In the genomic region with DNA sequence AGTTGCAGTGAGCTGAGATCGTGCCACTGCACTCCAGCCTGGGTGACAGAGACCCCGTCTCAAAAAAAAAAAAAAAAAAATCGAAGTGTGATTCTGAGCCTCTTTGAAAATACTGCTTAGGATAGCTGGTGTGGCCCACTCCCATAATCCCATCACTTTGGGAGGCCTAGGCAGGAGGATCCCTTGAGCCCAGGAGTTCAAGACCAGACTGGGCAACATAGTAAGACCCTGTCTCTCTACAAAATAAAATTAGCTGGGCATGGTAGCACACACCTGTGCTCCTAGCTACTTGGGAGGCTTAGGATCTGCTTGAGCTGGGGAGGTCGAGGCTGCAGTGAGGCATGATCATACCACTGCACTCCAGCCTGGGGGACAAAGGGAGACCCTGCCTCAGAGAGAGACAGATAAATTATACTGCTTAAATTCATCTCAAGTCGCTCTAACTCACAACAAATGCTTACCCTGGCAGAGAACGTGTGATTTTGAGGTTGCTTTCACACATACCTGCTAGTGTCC, we compare ENCODE assay signal across 10 cellular contexts. TPM values are rescaled to one million over a fixed set of nuclear protein-coding genes. Genes with fewer than 3 reads are reported as not detected.
DNase-seq lines count a peak whose midpoint lies in the region; ATAC-seq and TF ChIP-seq lines count a peak whose summit lies in the region.
"Had no signal": no experiment of that assay in that cellular context is flagged by ENCODE, and none has a peak within 500 bp of the region (broad histone marks: within the 10 kb centered on the region; RNA-seq: fewer than 3 reads in every experiment).

No MANE protein-coding gene starts in this region.

- 48 to 50% methylated on average over 6 of the region's 6 CpGs for WGBS in tibial nerve, 2 donors

- no peaks in the 10 kb centered on the region for H3K36me3 Mint-ChIP-seq in activated T-cell treated with anti-CD3 and anti-CD28 coated beads, Interleukin-2, amount 50 U/mL, for 4 hours (ENCODE audit: insufficient read depth)

- no peaks in the 10 kb centered on the region for H3K9me3 Mint-ChIP-seq in activated T-cell treated with anti-CD3 and anti-CD28 coated beads, Interleukin-2, amount 50 U/mL, for 4 hours

- no peak for TF ChIP-seq EP300 in tibial nerve (IDR thresholded peaks at IDR 0.05)

- H3K36me3 ChIP-seq in adipocyte (ENCODE audit: control insufficient read depth, insufficient read depth, low read length, severe bottlenecking) = no peaks in the 10 kb centered on the region
- H3K36me3 ChIP-seq in lower lobe of right lung = no peaks in the 10 kb centered on the region
- H3K36me3 ChIP-seq in tibial nerve = no peaks in the 10 kb centered on the region

- H3K4me1 Mint-ChIP-seq in activated T-cell treated with anti-CD3 and anti-CD28 coated beads, Interleukin-2, amount 50 U/mL, for 4 hours (ENCODE audit: low read depth) = peaks cover 14% of the 10 kb centered on the region

- H3K4me1 ChIP-seq in adipocyte (ENCODE audit: control insufficient read depth, insufficient read depth, low read length) (peaks cover 13% of the 10 kb centered on the region), lower lobe of right lung (peaks cover 18% of the 10 kb centered on the region), tibial nerve (peaks cover 0 to 30% (median 0%) of the 10 kb centered on the region in 4 donors)

- no peaks in the 10 kb centered on the region for H3K9me3 ChIP-seq in adipocyte (ENCODE audit: control insufficient read depth, low read length)
- no peaks in the 10 kb centered on the region for H3K9me3 ChIP-seq in lower lobe of right lung
- H3K9me3 ChIP-seq in tibial nerve = no peaks in the 10 kb centered on the region

- peak overlapping the region; percentile 94 for H3K9ac ChIP-seq in adipocyte (ENCODE audit: low read length)

- peak overlapping the region; percentile 92 for H3K27ac ChIP-seq in lower lobe of right lung
- H3K27ac ChIP-seq in tibial nerve = peak overlapping the region; percentile 47 to 91 (median 86)
- H3K27ac ChIP-seq: epithelial cell of prostate had no signal

- H3K4me3 Mint-ChIP-seq in activated T-cell treated with anti-CD3 and anti-CD28 coated beads, Interleukin-2, amount 50 U/mL, for 4 hours = peak overlapping the region; percentile 90

- intact Hi-C loops in lower lobe of right lung (cut with DNase I) = no loop called here

- no peak for TF ChIP-seq CTCF in lower lobe of right lung (IDR thresholded peaks at IDR 0.05)
- TF ChIP-seq CTCF in tibial nerve (IDR thresholded peaks at IDR 0.05) = no peak

- DNase-seq in activated T-cell treated with anti-CD3 and anti-CD28 coated beads, Interleukin-2, amount 50 U/mL, for 4 hours = no peak
- no peak for DNase-seq in activated T-cell treated with anti-CD3 and anti-CD28 coated beads, Interleukin-2, amount 50 U/mL, for 48 hours
- DNase-seq in adipocyte (ENCODE audit: low read depth) (no peak), lower lobe of right lung (no peak), tibial nerve (ENCODE audit: low spot score in 2 of 2) (no peak), NCI-H2029 treated with DMSO at 0.1 percent for 48 hours (lab: John Stamatoyannopoulos, UW) (no peak), 8988T (no peak)

- no peaks in the 10 kb centered on the region for H3K27me3 Mint-ChIP-seq in activated T-cell treated with anti-CD3 and anti-CD28 coated beads, Interleukin-2, amount 50 U/mL, for 4 hours (ENCODE audit: low read depth)

- no peak for ATAC-seq in activated T-cell treated with anti-CD3 and anti-CD28 coated beads, Interleukin-2, amount 50 U/mL, for 4 hours
- no peak for ATAC-seq in lower lobe of right lung
- ATAC-seq in HG03342 (IDR thresholded peaks at IDR 0.05; ENCODE audit: unreplicated experiment) = no peak

- H3K4me3 ChIP-seq in adipocyte (ENCODE audit: low read length) (peak overlapping the region; percentile 89), lower lobe of right lung (peak overlapping the region; percentile 84), tibial nerve (peak overlapping the region in 3 of 4 donors; percentile 76 to 79 (median 77))

- H3K27me3 ChIP-seq in adipocyte (replicated peaks; ENCODE audit: control insufficient read depth, insufficient read depth, low read length) (no peaks in the 10 kb centered on the region), lower lobe of right lung (ENCODE audit: low read depth) (no peaks in the 10 kb centered on the region), tibial nerve (no peaks in the 10 kb centered on the region)

- TF ChIP-seq POLR2A in tibial nerve (IDR thresholded peaks at IDR 0.05) = no peak

RNA-seq across cellular contexts. Expression of gene TMC2, which starts 12.4 kb away (rescaled TPM):
- total RNA-seq in activated T-cell treated with anti-CD3 and anti-CD28 coated beads, Interleukin-2, amount 50 U/mL, for 4 hours = not detected
- 0.92 TPM for total RNA-seq in lower lobe of right lung
- under 1 TPM; 0.21 to 0.59 (median 0.26) TPM for total RNA-seq in tibial nerve
- total RNA-seq: RPMI7951 had no signal

RNA-seq across cellular contexts. Expression of gene ZNF343, which starts 15.3 kb away (rescaled TPM):
- 10 to 100 TPM; 10.4 to 13.7 (median 11.9) TPM for total RNA-seq in activated T-cell treated with anti-CD3 and anti-CD28 coated beads, Interleukin-2, amount 50 U/mL, for 4 hours
- total RNA-seq in lower lobe of right lung = 8.8 TPM
- 10 to 100 TPM; 12.0 to 15.6 (median 13.6) TPM for total RNA-seq in tibial nerve

RNA-seq across cellular contexts. Expression of gene SNRPB, which starts 53.4 kb away (rescaled TPM):
- total RNA-seq in activated T-cell treated with anti-CD3 and anti-CD28 coated beads, Interleukin-2, amount 50 U/mL, for 4 hours = 100 to 1,000 TPM; 613 to 744 (median 635) TPM
- total RNA-seq in lower lobe of right lung (78.8 TPM), tibial nerve (100 to 1,000 TPM; 129 to 198 (median 134) TPM)
